19 cellular contexts compared by ENCODE assay signal in the genomic region with DNA sequence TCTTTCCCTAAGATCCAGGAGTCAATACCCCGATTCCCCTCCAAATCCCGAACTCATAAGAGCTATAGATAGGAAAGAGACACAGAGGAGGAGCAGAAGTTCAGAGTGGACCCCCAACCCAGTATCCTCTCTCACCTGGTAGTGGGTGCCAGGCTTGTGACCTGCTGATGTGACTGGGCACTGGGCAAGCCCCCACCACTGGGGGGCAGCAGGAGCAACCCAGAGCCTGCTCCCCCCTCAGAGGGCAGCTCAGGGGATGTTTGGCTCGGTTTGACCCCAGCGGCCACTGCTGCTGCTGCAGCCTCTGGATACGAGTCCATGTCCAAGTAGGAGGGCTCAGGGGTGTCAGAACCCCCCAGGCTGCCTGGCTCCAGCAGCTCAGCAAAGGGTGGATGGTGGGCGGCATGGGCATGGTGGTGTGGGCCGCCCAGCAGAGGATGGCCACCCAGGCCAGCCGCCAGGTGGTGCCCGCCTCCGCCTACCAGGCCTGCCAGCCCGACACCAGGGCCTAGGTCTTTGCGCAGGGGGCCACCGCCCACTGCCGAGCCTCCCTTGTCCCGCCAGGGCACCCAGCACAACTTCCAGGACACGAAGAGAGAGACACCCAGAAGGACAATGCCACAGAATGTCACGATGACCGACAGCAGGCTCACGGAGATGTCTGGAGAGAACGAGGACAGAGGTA. TPM values are rescaled to one million over a fixed set of nuclear protein-coding genes. Genes with fewer than 3 reads are reported as not detected.
"Had no signal": no experiment of that assay in that cellular context is flagged by ENCODE, and none has a peak within 500 bp of the region (broad histone marks: within the 10 kb centered on the region; RNA-seq: fewer than 3 reads in every experiment).

No MANE protein-coding gene starts in this region.

- H3K4me2 ChIP-seq: hepatocyte had no signal

- H3K27ac ChIP-seq: colonic mucosa, esophagus muscularis mucosa, hepatocyte, left lung, ovary, thoracic aorta, upper lobe of right lung had no signal

- H3K4me1 Mint-ChIP-seq: neural crest cell had no signal

- H3K36me3 ChIP-seq: colonic mucosa, esophagus muscularis mucosa, left lung, ovary, thoracic aorta, upper lobe of right lung had no signal

- H2AFZ ChIP-seq: hepatocyte had no signal

- H3K4me1 ChIP-seq: colonic mucosa, esophagus muscularis mucosa, left lung, upper lobe of right lung had no signal

- H3K79me2 ChIP-seq: hepatocyte had no signal

- DNase-seq: activated CD4-positive, alpha-beta T cell treated with anti-CD3 and anti-CD28 coated beads for 4 hours; activated CD8-positive, alpha-beta T cell treated with anti-CD3 and anti-CD28 coated beads for 36 hours; activated effector memory CD4-positive, alpha-beta T cell treated with anti-CD3 and anti-CD28 coated beads, Interleukin-2, amount 50 U/mL, for 16 hours; activated T-cell treated with anti-CD3 and anti-CD28 coated beads, Interleukin-2, amount 50 U/mL, for 48 hours; central memory CD4-positive, alpha-beta T cell; colonic mucosa; islet precursor cell; left lung; mammary epithelial cell; ovary; stimulated activated CD4-positive, alpha-beta T cell treated with anti-CD3 and anti-CD28 coated beads, Interleukin-12 subunit alpha, Interleukin-12 subunit beta, amount 100 ng/mL, for 4 hours; stimulated activated CD4-positive, alpha-beta T cell treated with anti-CD3 and anti-CD28 coated beads, Interleukin-2, amount 100 ng/mL, for 24 hours; T-helper 9 cell; upper lobe of right lung had no signal

- ATAC-seq: activated CD8-positive, alpha-beta T cell treated with anti-CD3 and anti-CD28 coated beads for 36 hours; activated naive CD4-positive, alpha-beta T cell treated with anti-CD3 and anti-CD28 coated beads, Interleukin-2, amount 50 U/mL, for 72 hours; left lung; upper lobe of right lung had no signal

- H3K4me3 Mint-ChIP-seq: activated CD8-positive, alpha-beta T cell treated with anti-CD3 and anti-CD28 coated beads for 36 hours; neural crest cell had no signal

- H3K4me3 ChIP-seq: colonic mucosa, esophagus muscularis mucosa, hepatocyte, left lung, ovary, thoracic aorta, upper lobe of right lung had no signal

- H3K27me3 ChIP-seq: colonic mucosa, ovary had no signal

- H3K27ac Mint-ChIP-seq: activated CD8-positive, alpha-beta T cell treated with anti-CD3 and anti-CD28 coated beads for 36 hours; activated naive CD4-positive, alpha-beta T cell treated with anti-CD3 and anti-CD28 coated beads, Interleukin-2, amount 50 U/mL, for 72 hours had no signal

RNA-seq across cellular contexts. Expression of gene SYT3, which starts 7.4 kb away (rescaled TPM):
- total RNA-seq: activated CD8-positive, alpha-beta T cell treated with anti-CD3 and anti-CD28 coated beads for 36 hours; mammary epithelial cell; thoracic aorta had no signal
- polyA plus RNA-seq: mammary epithelial cell had no signal

RNA-seq across cellular contexts. Expression of gene C19orf81, which starts 17.0 kb away (rescaled TPM):
- total RNA-seq: colonic mucosa, mammary epithelial cell, thoracic aorta had no signal
- polyA plus RNA-seq: mammary epithelial cell, ovary had no signal
